ENCODE assay signal across 11 cellular contexts in the genomic region with DNA sequence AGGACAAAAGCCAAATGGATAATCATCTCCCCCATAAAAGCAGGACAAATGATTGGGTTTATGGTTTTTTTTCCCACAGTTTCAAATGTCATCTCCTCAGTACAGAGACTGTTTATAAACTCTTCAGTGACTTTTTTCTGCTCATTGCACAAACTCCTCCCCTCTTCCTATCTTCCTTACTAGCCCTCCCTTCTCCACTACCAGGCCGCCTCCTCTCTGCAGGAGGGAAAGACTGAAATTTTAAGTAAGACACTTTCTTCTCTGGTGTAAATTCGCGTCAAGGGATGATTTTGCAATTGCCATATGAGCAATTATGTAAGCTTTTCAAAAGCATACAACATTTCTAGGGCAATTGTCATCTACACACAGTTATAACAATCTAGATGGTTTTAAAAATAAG. TPM values are rescaled to one million over a fixed set of nuclear protein-coding genes. Genes with fewer than 3 reads are reported as not detected.
DNase-seq lines count a peak whose midpoint lies in the region; ATAC-seq and TF ChIP-seq lines count a peak whose summit lies in the region.
"Had no signal": no experiment of that assay in that cellular context is flagged by ENCODE, and none has a peak within 500 bp of the region (broad histone marks: within the 10 kb centered on the region; RNA-seq: fewer than 3 reads in every experiment).

No MANE protein-coding gene starts in this region.

- peaks cover 73% of the 10 kb centered on the region for H3K79me2 ChIP-seq in neural progenitor cell (ENCODE audit: low read depth)

- peak overlapping the region; percentile 15 to 81 (median 62) for H3K4me3 Mint-ChIP-seq in brain
- H3K4me3 Mint-ChIP-seq in neural progenitor cell, result peak overlapping the region; percentile 28

- peaks cover 0 to 4% (median 0%) of the 10 kb centered on the region in 5 experiments for H3K9me3 Mint-ChIP-seq in brain
- peaks cover 3% of the 10 kb centered on the region for H3K9me3 Mint-ChIP-seq in neural progenitor cell

- H3K27ac ChIP-seq in neural progenitor cell, result peak overlapping the region; percentile 63
- H3K27ac ChIP-seq: testis had no signal

- peaks cover 24% of the 10 kb centered on the region for H4K20me1 ChIP-seq in neural progenitor cell (ENCODE audit: low read depth)

- DNase-seq in DMS53 treated with DMSO at 0.1 percent for 48 hours (lab: John Stamatoyannopoulos, UW; ENCODE audit: unreplicated experiment) (peak; percentile 30), NCI-H1105 (lab: John Stamatoyannopoulos, UW) (peak; percentile 1), neural progenitor cell (ENCODE audit: low spot score) (peak; percentile 59), NCI-H345 treated with DMSO at 0.1 percent for 48 hours (lab: John Stamatoyannopoulos, UW; ENCODE audit: unreplicated experiment) (no peak)
- no peak for DNase-seq in activated CD4-positive, CD25-positive, alpha-beta regulatory T cell treated with anti-CD3 and anti-CD28 coated beads, Interleukin-2, amount 50 U/mL, for 72 hours
- DNase-seq in stimulated activated CD4-positive, alpha-beta T cell treated with anti-CD3 and anti-CD28 coated beads, Interleukin-12 subunit alpha, Interleukin-12 subunit beta, amount 100 ng/mL, for 4 hours, result no peak
- DNase-seq: mucosa of descending colon, NCI-H1694, testis had no signal

- no peaks in the 10 kb centered on the region for H3K36me3 ChIP-seq in neural progenitor cell

- peak overlapping the region; percentile 1 for H3K4me3 ChIP-seq in neural progenitor cell
- H3K4me3 ChIP-seq: mucosa of descending colon, testis had no signal

- no peaks in the 10 kb centered on the region for H3K9me3 ChIP-seq in neural progenitor cell (ENCODE audit: low read depth)
- H3K9me3 ChIP-seq: mucosa of descending colon, testis had no signal

- H3K4me2 ChIP-seq in neural progenitor cell, result peak overlapping the region; percentile 53

- no peak for TF ChIP-seq CTCF in brain (conservative IDR thresholded peaks at IDR 0.05)
- no peak for TF ChIP-seq CTCF in neural progenitor cell (IDR thresholded peaks at IDR 0.05)

- H3K9ac ChIP-seq in neural progenitor cell, result no peak overlapping the region

- no peak overlapping the region for H2AFZ ChIP-seq in neural progenitor cell (replicated peaks)

- H3K4me1 Mint-ChIP-seq in brain (peaks cover 81% of the 10 kb centered on the region), neural progenitor cell (peaks cover 60% of the 10 kb centered on the region)

- H3K27me3 ChIP-seq in neural progenitor cell, result no peaks in the 10 kb centered on the region
- H3K27me3 ChIP-seq: testis had no signal

- H3K27ac Mint-ChIP-seq in brain (peak overlapping the region; percentile 29 to 83 (median 45)), neural progenitor cell (peak overlapping the region; percentile 82)

- peaks cover 46% of the 10 kb centered on the region for H3K4me1 ChIP-seq in neural progenitor cell

- ATAC-seq in GM18867 (IDR thresholded peaks at IDR 0.05; ENCODE audit: unreplicated experiment), result no peak
- ATAC-seq: mucosa of descending colon had no signal

- H3K36me3 Mint-ChIP-seq in brain, result peaks cover 7% of the 10 kb centered on the region
- no peaks in the 10 kb centered on the region for H3K36me3 Mint-ChIP-seq in neural progenitor cell

- no peaks in the 10 kb centered on the region for H3K27me3 Mint-ChIP-seq in brain
- H3K27me3 Mint-ChIP-seq in neural progenitor cell (ENCODE audit: insufficient read depth, low read depth), result no peaks in the 10 kb centered on the region

- peaks cover 28% of the 10 kb centered on the region for H3F3A ChIP-seq in neural progenitor cell (ENCODE audit: low read depth)

RNA-seq across cellular contexts. Expression of a gene that starts 37.0 kb away (rescaled TPM):
- 72.6 TPM for polyA plus RNA-seq in brain (ENCODE audit: insufficient read depth, low read depth, low replicate concordance)
- total RNA-seq in neural progenitor cell (ENCODE audit: low replicate concordance), result 25.2 and 45.1 TPM in 2 replicates

Comparison
In these comparisons a context has a peak if more than half of its experiments do, and no peak if none do; other contexts are left out.
1. DNase-seq: peak in DMS53 treated with DMSO at 0.1 percent for 48 hours (single experiment), NCI-H1105 (single experiment) and neural progenitor cell (single experiment); none in activated CD4-positive, CD25-positive, alpha-beta regulatory T cell treated with anti-CD3 and anti-CD28 coated beads, Interleukin-2, amount 50 U/mL, for 72 hours (single experiment), stimulated activated CD4-positive, alpha-beta T cell treated with anti-CD3 and anti-CD28 coated beads, Interleukin-12 subunit alpha, Interleukin-12 subunit beta, amount 100 ng/mL, for 4 hours (single experiment) and NCI-H345 treated with DMSO at 0.1 percent for 48 hours (single experiment).